ENCODE assay signal across 1 cellular context in genomic region chr16:46746821-46747776, GRCh38.
TF ChIP-seq lines count a peak whose summit lies in the region.

No MANE protein-coding gene starts in this region.

TF ChIP-seq in HepG2, 621 proteins besides CTCF, POLR2A, EP300 and RAD21 (continued from another document and continues in another):
- TF ChIP-seq ZGPAT (CRISPR knock-in tag; IDR thresholded peaks at IDR 0.05) (peak; percentile 23; the same call in 1 of the 2 replicates), SUZ12 (IDR thresholded peaks at IDR 0.05; ENCODE audit: low read depth, low read length) (no peak), ZNF407 (CRISPR knock-in tag; IDR thresholded peaks at IDR 0.05; ENCODE audit: not compliant biosample characterization) (no peak), FLYWCH1 (CRISPR knock-in tag; IDR thresholded peaks at IDR 0.05) (no peak), E2F2 (CRISPR knock-in tag; IDR thresholded peaks at IDR 0.05; ENCODE audit: borderline replicate concordance) (no peak), CHCHD3 (CRISPR knock-in tag; IDR thresholded peaks at IDR 0.05) (no peak), SAP130 (CRISPR knock-in tag; IDR thresholded peaks at IDR 0.05; ENCODE audit: low read depth) (peak; percentile 46; the same call in 1 of the 2 replicates), ZEB1 (IDR thresholded peaks at IDR 0.05; ENCODE audit: insufficient replicate concordance, low read depth) (no peak), GZF1 (CRISPR knock-in tag; IDR thresholded peaks at IDR 0.05) (no peak), NFIC (IDR thresholded peaks at IDR 0.05; ENCODE audit: low read length) (no peak), PREB (CRISPR knock-in tag; IDR thresholded peaks at IDR 0.05) (no peak; the same call in 1 of the 2 replicates), ZMYM4 (CRISPR knock-in tag; IDR thresholded peaks at IDR 0.05) (no peak), NCOA5 (CRISPR knock-in tag; IDR thresholded peaks at IDR 0.05) (no peak), PCBP1 (IDR thresholded peaks at IDR 0.05; ENCODE audit: borderline replicate concordance, low read depth, low read length) (no peak), ZNF546 (CRISPR knock-in tag; conservative IDR thresholded peaks at IDR 0.05) (no peak), HMGXB4 (CRISPR knock-in tag; IDR thresholded peaks at IDR 0.05; ENCODE audit: borderline replicate concordance in 1 of 2, low read depth in 1 of 2) (0 out of 4 replicates have a peak, but pooled peaks of 1 of the 2 experiments have one; percentile 11), ZNF740 (CRISPR knock-in tag; IDR thresholded peaks at IDR 0.05) (0 out of 2 replicates have a peak, but pooled peaks have one; percentile 62), FOSL2 (CRISPR knock-in tag; IDR thresholded peaks at IDR 0.05) (peak; percentile 36), TARDBP (CRISPR knock-in tag; IDR thresholded peaks at IDR 0.05) (no peak), SMAD9 (CRISPR knock-in tag; IDR thresholded peaks at IDR 0.05) (no peak), ZNF138 (CRISPR knock-in tag; IDR thresholded peaks at IDR 0.05; ENCODE audit: low read depth) (no peak), ZNF503 (CRISPR knock-in tag; IDR thresholded peaks at IDR 0.05) (no peak), SP2 (CRISPR knock-in tag; IDR thresholded peaks at IDR 0.05) (no peak), BCL3 (CRISPR knock-in tag; IDR thresholded peaks at IDR 0.05) (no peak), SIN3A (IDR thresholded peaks at IDR 0.05; ENCODE audit: borderline replicate concordance, low read depth, low read length) (peak; percentile 48; the same call in 1 of the 2 replicates), ZSCAN30 (CRISPR knock-in tag; IDR thresholded peaks at IDR 0.05) (no peak), KLF12 (CRISPR knock-in tag; IDR thresholded peaks at IDR 0.05; ENCODE audit: borderline replicate concordance) (no peak), ZNF652 (CRISPR knock-in tag; IDR thresholded peaks at IDR 0.05; ENCODE audit: borderline replicate concordance, low read depth) (no peak), SP140L (CRISPR knock-in tag; IDR thresholded peaks at IDR 0.05; ENCODE audit: borderline replicate concordance) (no peak), FOXA1 (IDR thresholded peaks at IDR 0.05) (no peak), FOXA1 (CRISPR knock-in tag; IDR thresholded peaks at IDR 0.05) (0 out of 2 replicates have a peak, but pooled peaks have one; percentile 27), TRIM24 (CRISPR knock-in tag; IDR thresholded peaks at IDR 0.05) (no peak), HMG20B (CRISPR knock-in tag; conservative IDR thresholded peaks at IDR 0.05) (no peak)
- TF ChIP-seq, protein P1, sequence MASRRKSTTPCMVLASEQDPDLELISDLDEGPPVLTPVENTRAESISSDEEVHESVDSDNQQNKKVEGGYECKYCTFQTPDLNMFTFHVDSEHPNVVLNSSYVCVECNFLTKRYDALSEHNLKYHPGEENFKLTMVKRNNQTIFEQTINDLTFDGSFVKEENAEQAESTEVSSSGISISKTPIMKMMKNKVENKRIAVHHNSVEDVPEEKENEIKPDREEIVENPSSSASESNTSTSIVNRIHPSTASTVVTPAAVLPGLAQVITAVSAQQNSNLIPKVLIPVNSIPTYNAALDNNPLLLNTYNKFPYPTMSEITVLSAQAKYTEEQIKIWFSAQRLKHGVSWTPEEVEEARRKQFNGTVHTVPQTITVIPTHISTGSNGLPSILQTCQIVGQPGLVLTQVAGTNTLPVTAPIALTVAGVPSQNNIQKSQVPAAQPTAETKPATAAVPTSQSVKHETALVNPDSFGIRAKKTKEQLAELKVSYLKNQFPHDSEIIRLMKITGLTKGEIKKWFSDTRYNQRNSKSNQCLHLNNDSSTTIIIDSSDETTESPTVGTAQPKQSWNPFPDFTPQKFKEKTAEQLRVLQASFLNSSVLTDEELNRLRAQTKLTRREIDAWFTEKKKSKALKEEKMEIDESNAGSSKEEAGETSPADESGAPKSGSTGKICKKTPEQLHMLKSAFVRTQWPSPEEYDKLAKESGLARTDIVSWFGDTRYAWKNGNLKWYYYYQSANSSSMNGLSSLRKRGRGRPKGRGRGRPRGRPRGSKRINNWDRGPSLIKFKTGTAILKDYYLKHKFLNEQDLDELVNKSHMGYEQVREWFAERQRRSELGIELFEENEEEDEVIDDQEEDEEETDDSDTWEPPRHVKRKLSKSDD (CRISPR knock-in tag; IDR thresholded peaks at IDR 0.05; ENCODE audit: low read depth), result no peak
